Comparison of ENCODE assay signal across 21 cellular contexts in the genomic region with DNA sequence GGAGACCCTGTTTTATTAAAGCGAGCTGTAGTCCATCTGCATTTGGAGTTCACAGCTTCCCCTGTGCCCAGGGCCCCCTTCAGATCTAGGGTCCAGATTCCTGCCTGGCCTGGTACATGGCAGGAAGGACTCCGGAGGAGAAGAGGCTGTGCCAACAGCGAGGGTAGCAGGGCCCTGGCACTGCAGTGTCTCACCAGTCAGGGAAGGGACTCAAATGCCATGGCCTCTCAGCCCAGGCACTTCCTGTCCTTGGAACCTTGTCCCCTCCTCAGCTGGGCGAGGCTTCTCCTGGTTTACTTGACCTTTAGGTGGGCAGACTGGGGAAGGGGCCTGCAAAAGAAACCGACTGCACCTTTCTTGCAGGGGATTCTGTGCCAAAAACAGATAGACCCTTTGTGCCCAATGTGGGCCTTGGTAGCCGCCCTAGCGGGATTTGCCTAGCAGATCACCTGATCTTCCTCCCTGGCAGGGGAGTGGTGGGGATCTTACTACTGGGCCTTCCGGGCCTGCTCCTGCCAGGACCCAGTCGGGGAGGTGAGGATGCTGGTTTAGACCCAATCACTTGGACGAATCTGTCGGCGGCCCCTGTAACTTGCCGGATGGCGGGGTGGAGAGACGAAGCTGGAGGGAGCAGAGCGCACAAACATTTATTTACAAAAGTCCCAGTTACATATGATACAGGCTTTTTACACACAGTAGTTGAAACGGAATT.
"Had no signal": no experiment of that assay in that cellular context is flagged by ENCODE, and none has a peak within 500 bp of the region (broad histone marks: within the 10 kb centered on the region; RNA-seq: fewer than 3 reads in every experiment).

No MANE protein-coding gene starts in this region.

- H3K27me3 ChIP-seq: body of pancreas, hepatocyte, pancreas, spleen, upper lobe of left lung had no signal

- H3K4me3 ChIP-seq: body of pancreas, hepatocyte, lung, pancreas, spleen, thoracic aorta, upper lobe of left lung had no signal

- H3K4me1 ChIP-seq: body of pancreas, pancreas, upper lobe of left lung had no signal

- H3K79me2 ChIP-seq: hepatocyte had no signal

- H3K9me3 Mint-ChIP-seq: activated CD4-positive, alpha-beta T cell treated with anti-CD3 and anti-CD28 coated beads, Interleukin-2, amount 10 ng/mL, durations not matched to agents 24 days and 14 days; activated CD8-positive, alpha-beta T cell treated with anti-CD3 and anti-CD28 coated beads for 36 hours; activated naive CD8-positive, alpha-beta T cell treated with anti-CD3 and anti-CD28 coated beads, Interleukin-2, amount 10 ng/mL, durations not matched to agents 7 days and 5 days; activated T-helper 17 cell treated with anti-CD3 and anti-CD28 coated beads, Interleukin-2, amount 50 U/mL, for 72 hours; effector memory CD8-positive, alpha-beta T cell; stimulated activated memory B cell treated with anti-CD40 and anti-IgM and Interleukin-4, amounts not matched to agents 10 μg/mL and 1 μg/mL and 100 μg/mL, for 72 hours; T-cell had no signal

- H3K4me3 Mint-ChIP-seq: activated CD4-positive, alpha-beta T cell treated with anti-CD3 and anti-CD28 coated beads, Interleukin-2, amount 10 ng/mL, durations not matched to agents 24 days and 14 days; activated CD8-positive, alpha-beta T cell treated with anti-CD3 and anti-CD28 coated beads for 36 hours; activated naive CD8-positive, alpha-beta T cell treated with anti-CD3 and anti-CD28 coated beads, Interleukin-2, amount 10 ng/mL, durations not matched to agents 7 days and 5 days; activated T-helper 17 cell treated with anti-CD3 and anti-CD28 coated beads, Interleukin-2, amount 50 U/mL, for 72 hours; effector memory CD8-positive, alpha-beta T cell; stimulated activated memory B cell treated with anti-CD40 and anti-IgM and Interleukin-4, amounts not matched to agents 10 μg/mL and 1 μg/mL and 100 μg/mL, for 72 hours; T-cell had no signal

- H3K9me3 ChIP-seq: body of pancreas, pancreas, spleen, thoracic aorta, upper lobe of left lung had no signal

- H3K4me2 ChIP-seq: hepatocyte had no signal

- DNase-seq: activated CD4-positive, alpha-beta T cell treated with anti-CD3 and anti-CD28 coated beads, Interleukin-2, amount 10 ng/mL, durations not matched to agents 24 days and 14 days; activated CD4-positive, CD25-positive, alpha-beta regulatory T cell; activated CD8-positive, alpha-beta T cell treated with anti-CD3 and anti-CD28 coated beads for 36 hours; activated naive CD4-positive, alpha-beta T cell; activated naive CD8-positive, alpha-beta T cell treated with anti-CD3 and anti-CD28 coated beads, Interleukin-2, amount 10 ng/mL, durations not matched to agents 7 days and 5 days; activated T-cell treated with anti-CD3 and anti-CD28 coated beads, Interleukin-2, amount 50 U/mL, for 1 hour; body of pancreas; caudate nucleus; effector memory CD8-positive, alpha-beta T cell; pancreas; spleen; stimulated activated CD4-positive, alpha-beta T cell treated with anti-CD3 and anti-CD28 coated beads, Interleukin-4, amount 100 ng/mL, for 4 hours; T-cell; T-helper 9 cell had no signal

- H3K27ac ChIP-seq: body of pancreas, hepatocyte, pancreas, thoracic aorta, upper lobe of left lung had no signal

- H3K27ac Mint-ChIP-seq: activated CD4-positive, alpha-beta T cell treated with anti-CD3 and anti-CD28 coated beads, Interleukin-2, amount 10 ng/mL, durations not matched to agents 24 days and 14 days; activated CD8-positive, alpha-beta T cell treated with anti-CD3 and anti-CD28 coated beads for 36 hours; activated naive CD8-positive, alpha-beta T cell treated with anti-CD3 and anti-CD28 coated beads, Interleukin-2, amount 10 ng/mL, durations not matched to agents 7 days and 5 days; effector memory CD8-positive, alpha-beta T cell; stimulated activated memory B cell treated with anti-CD40 and anti-IgM and Interleukin-4, amounts not matched to agents 10 μg/mL and 1 μg/mL and 100 μg/mL, for 72 hours; T-cell had no signal

- H2AFZ ChIP-seq: hepatocyte had no signal

- H3K4me1 Mint-ChIP-seq: activated CD4-positive, alpha-beta T cell treated with anti-CD3 and anti-CD28 coated beads, Interleukin-2, amount 10 ng/mL, durations not matched to agents 24 days and 14 days; activated naive CD8-positive, alpha-beta T cell treated with anti-CD3 and anti-CD28 coated beads, Interleukin-2, amount 10 ng/mL, durations not matched to agents 7 days and 5 days; activated T-helper 17 cell treated with anti-CD3 and anti-CD28 coated beads, Interleukin-2, amount 50 U/mL, for 72 hours; stimulated activated memory B cell treated with anti-CD40 and anti-IgM and Interleukin-4, amounts not matched to agents 10 μg/mL and 1 μg/mL and 100 μg/mL, for 72 hours; T-cell had no signal

- H3K27me3 Mint-ChIP-seq: activated CD4-positive, alpha-beta T cell treated with anti-CD3 and anti-CD28 coated beads, Interleukin-2, amount 10 ng/mL, durations not matched to agents 24 days and 14 days; activated CD8-positive, alpha-beta T cell treated with anti-CD3 and anti-CD28 coated beads for 36 hours; activated naive CD8-positive, alpha-beta T cell treated with anti-CD3 and anti-CD28 coated beads, Interleukin-2, amount 10 ng/mL, durations not matched to agents 7 days and 5 days; activated T-helper 17 cell treated with anti-CD3 and anti-CD28 coated beads, Interleukin-2, amount 50 U/mL, for 72 hours; effector memory CD8-positive, alpha-beta T cell; stimulated activated memory B cell treated with anti-CD40 and anti-IgM and Interleukin-4, amounts not matched to agents 10 μg/mL and 1 μg/mL and 100 μg/mL, for 72 hours; T-cell had no signal

- FAIRE-seq: islet of Langerhans, pancreas had no signal

- ATAC-seq: activated CD8-positive, alpha-beta T cell treated with anti-CD3 and anti-CD28 coated beads for 36 hours; activated T-helper 17 cell treated with anti-CD3 and anti-CD28 coated beads, Interleukin-2, amount 50 U/mL, for 72 hours; body of pancreas; effector memory CD8-positive, alpha-beta T cell; pancreas; T-cell had no signal
